ENCODE assay signal across 1 cellular context in genomic region chr2:190050001-190050400, GRCh38.
TF ChIP-seq lines count a peak whose summit lies in the region.

No MANE protein-coding gene starts in this region.

TF ChIP-seq in GM23338, 12 proteins besides CTCF, POLR2A, EP300 and RAD21 (continued from another document):
- TF ChIP-seq ZNF462 (CRISPR knock-in tag; IDR thresholded peaks at IDR 0.05) (no peak), ZNF114 (CRISPR knock-in tag; IDR thresholded peaks at IDR 0.05) (no peak), POLR2AphosphoS5 (IDR thresholded peaks at IDR 0.05; ENCODE audit: low read depth) (no peak), EZH2 (IDR thresholded peaks at IDR 0.05; ENCODE audit: low read depth, unreplicated experiment) (no peak), JUNB (IDR thresholded peaks at IDR 0.05; ENCODE audit: unreplicated experiment) (no peak)
